Comparison of ENCODE assay signal across 14 cellular contexts in genomic region chr2:54042908-54043620, GRCh38.
A peak's percentile ranks its signal among the peaks of the same experiment; 100 is the strongest.
DNase-seq lines count a peak whose midpoint lies in the region; ATAC-seq and TF ChIP-seq lines count a peak whose summit lies in the region.
"Had no signal": no experiment of that assay in that cellular context is flagged by ENCODE, and none has a peak within 500 bp of the region (broad histone marks: within the 10 kb centered on the region; RNA-seq: fewer than 3 reads in every experiment).

No MANE protein-coding gene starts in this region.

- POLR2A ChIA-PET in CD8-positive, alpha-beta T cell (lab: Charles Lee) = no interaction called here

- no peak overlapping the region for H3K4me3 Mint-ChIP-seq in CD8-positive, alpha-beta T cell
- H3K4me3 Mint-ChIP-seq: neural progenitor cell had no signal

- peaks cover 6% of the 10 kb centered on the region for H3K9me3 Mint-ChIP-seq in CD8-positive, alpha-beta T cell

- H3K4me1 ChIP-seq in heart right ventricle (peaks cover 0 to 28% (median 9%) of the 10 kb centered on the region in 9 donors), prostate gland (replicated peaks) (no peaks in the 10 kb centered on the region), gastroesophageal sphincter (peaks cover 0 to 15% (median 0%) of the 10 kb centered on the region in 3 donors)
- peaks cover under 1% of the 10 kb centered on the region for H3K4me1 ChIP-seq in CD8-positive, alpha-beta T cell (ENCODE audit: insufficient read depth, low read length)
- H3K4me1 ChIP-seq: neural progenitor cell, stomach had no signal

- no peak for TF ChIP-seq CTCF in heart right ventricle (IDR thresholded peaks at IDR 0.05)
- TF ChIP-seq CTCF in prostate gland (IDR thresholded peaks at IDR 0.05) = no peak
- TF ChIP-seq CTCF in gastroesophageal sphincter (IDR thresholded peaks at IDR 0.05) = no peak
- no peak for TF ChIP-seq CTCF in CD8-positive, alpha-beta T cell (IDR thresholded peaks at IDR 0.05)

- H3K27ac Mint-ChIP-seq in CD8-positive, alpha-beta T cell = no peak overlapping the region
- H3K27ac Mint-ChIP-seq: neural progenitor cell had no signal

- ATAC-seq in heart right ventricle (peak; percentile 68 to 87 (median 78)), gastroesophageal sphincter (no peak), GM19455 (IDR thresholded peaks at IDR 0.05; ENCODE audit: unreplicated experiment) (no peak), GM19467 (IDR thresholded peaks at IDR 0.05; ENCODE audit: unreplicated experiment) (no peak)
- ATAC-seq in CD8-positive, alpha-beta T cell = no peak

- no peak for TF ChIP-seq EP300 in gastroesophageal sphincter (IDR thresholded peaks at IDR 0.05)

- CTCF ChIA-PET in CD8-positive, alpha-beta T cell (lab: Charles Lee) = no interaction called here

- intact Hi-C loops in heart right ventricle (cut with DNase I) (loop anchor here in 2 of 10 donors (5.0 to 10.0 kb wide), 2 partner anchors 68 to 71 kb away; partner anchors contain the start of gene PSME4 (in 2 of the 2)), prostate gland (cut with DNase I) (no loop called here)
- intact Hi-C loops in CD8-positive, alpha-beta T cell (cut with DNase I, micrococcal nuclease) = loop anchor here in 1 of 2 experiments (5.0 to 10.0 kb wide), 2 partner anchors 46 to 108 kb away; no protein-coding TSS in a partner anchor

- H3K36me3 ChIP-seq in heart right ventricle (peaks cover 0 to 6% (median 0%) of the 10 kb centered on the region in 9 donors), prostate gland (no peaks in the 10 kb centered on the region), gastroesophageal sphincter (no peaks in the 10 kb centered on the region)
- no peaks in the 10 kb centered on the region for H3K36me3 ChIP-seq in CD8-positive, alpha-beta T cell (ENCODE audit: insufficient read depth, low read length)
- H3K36me3 ChIP-seq: neural progenitor cell had no signal

- H3K4me3 ChIP-seq in heart right ventricle = no peak overlapping the region
- no peak overlapping the region for H3K4me3 ChIP-seq in prostate gland
- H3K4me3 ChIP-seq in gastroesophageal sphincter = no peak overlapping the region
- H3K4me3 ChIP-seq in CD8-positive, alpha-beta T cell (ENCODE audit: low read depth, low read length) = no peak overlapping the region
- H3K4me3 ChIP-seq: neural progenitor cell, SK-N-MC, smooth muscle cell, stomach had no signal

- WGBS in heart right ventricle, 2 donors = 56 to 65% methylated on average over 2 of the region's 2 CpGs
- WGBS in prostate gland = 92% methylated on average over 2 of the region's 2 CpGs
- 75 to 95% methylated on average over 1 to 2 of the region's 2 CpGs for WGBS in gastroesophageal sphincter (ENCODE audit: low coverage in 1 of 2), 2 donors

- TF ChIP-seq POLR2A in prostate gland (IDR thresholded peaks at IDR 0.05) = no peak
- no peak for TF ChIP-seq POLR2A in gastroesophageal sphincter (IDR thresholded peaks at IDR 0.05)

- H3K27me3 ChIP-seq in heart right ventricle (no peaks in the 10 kb centered on the region), prostate gland (replicated peaks; ENCODE audit: insufficient read depth) (no peaks in the 10 kb centered on the region), gastroesophageal sphincter (no peaks in the 10 kb centered on the region)
- H3K27me3 ChIP-seq in CD8-positive, alpha-beta T cell (ENCODE audit: insufficient read depth, low read length) = no peaks in the 10 kb centered on the region
- H3K27me3 ChIP-seq: neural progenitor cell, stomach had no signal

- DNase-seq in Ammon's horn (ENCODE audit: low spot score) (peak; percentile 77), SW480 (ENCODE audit: low spot score) (peak; percentile 13), heart right ventricle (peak in 1 of 2 donors; percentile 60), prostate gland (ENCODE audit: low spot score) (no peak)
- DNase-seq in CD8-positive, alpha-beta T cell = no peak
- DNase-seq: activated gamma-delta T cell, Kasumi-1, stomach had no signal

- H3K9me3 ChIP-seq in heart right ventricle (peaks cover 0 to 15% (median 0%) of the 10 kb centered on the region in 11 donors), prostate gland (no peaks in the 10 kb centered on the region), gastroesophageal sphincter (no peaks in the 10 kb centered on the region)
- H3K9me3 ChIP-seq in CD8-positive, alpha-beta T cell (ENCODE audit: low read length) = no peaks in the 10 kb centered on the region

- peak overlapping the region; percentile 31 to 83 (median 70) for H3K27ac ChIP-seq in heart right ventricle
- peak overlapping the region; percentile 43 to 79 for H3K27ac ChIP-seq in prostate gland
- peak overlapping the region in 2 of 4 donors; percentile 10 to 21 for H3K27ac ChIP-seq in gastroesophageal sphincter
- H3K27ac ChIP-seq in CD8-positive, alpha-beta T cell (ENCODE audit: low read depth, low read length) = no peak overlapping the region
- H3K27ac ChIP-seq: neural progenitor cell, SK-N-MC had no signal

- H3K4me1 Mint-ChIP-seq in CD8-positive, alpha-beta T cell (ENCODE audit: low read depth) = peaks cover 3% of the 10 kb centered on the region
- H3K4me1 Mint-ChIP-seq: neural progenitor cell had no signal

- no peaks in the 10 kb centered on the region for H3K27me3 Mint-ChIP-seq in CD8-positive, alpha-beta T cell (ENCODE audit: low read depth)

- peaks cover 15% of the 10 kb centered on the region for H3K36me3 Mint-ChIP-seq in CD8-positive, alpha-beta T cell
- H3K36me3 Mint-ChIP-seq: neural progenitor cell had no signal

Comparison
In these comparisons a context has a peak if more than half of its experiments do, and no peak if none do; other contexts are left out.
1. DNase-seq: peak in Ammon's horn (single experiment) and SW480 (single experiment); none in prostate gland (single experiment) and CD8-positive, alpha-beta T cell (0 of 7).
2. ATAC-seq: peak in heart right ventricle (8 of 8); none in gastroesophageal sphincter (single experiment), GM19455 (single experiment), CD8-positive, alpha-beta T cell (single experiment) and GM19467 (single experiment).